In genomic region chr1:45340816-45341215, GRCh38 we compare ENCODE assay signal across 8 cellular contexts. TPM values are rescaled to one million over a fixed set of nuclear protein-coding genes. Genes with fewer than 3 reads are reported as not detected.
DNase-seq lines count a peak whose midpoint lies in the region; ATAC-seq lines count a peak whose summit lies in the region.

No MANE protein-coding gene starts in this region.

- H3K27me3 Mint-ChIP-seq in activated T-cell treated with anti-CD3 and anti-CD28 coated beads, Interleukin-2, amount 50 U/mL, for 4 hours (ENCODE audit: low read depth) = no peaks in the 10 kb centered on the region

- H3K4me1 ChIP-seq in endocrine pancreas (ENCODE audit: control insufficient read depth, insufficient read depth, low read length) (peaks cover 5% of the 10 kb centered on the region), neuron (ENCODE audit: insufficient read depth, low read length) (peaks cover 12% of the 10 kb centered on the region)

- peak overlapping the region; percentile 97 for H3K9ac ChIP-seq in endocrine pancreas (ENCODE audit: control insufficient read depth, insufficient read depth, low read length)

- peaks cover 38% of the 10 kb centered on the region for H3K4me1 Mint-ChIP-seq in activated T-cell treated with anti-CD3 and anti-CD28 coated beads, Interleukin-2, amount 50 U/mL, for 4 hours (ENCODE audit: low read depth)

- H3K4me3 Mint-ChIP-seq in activated T-cell treated with anti-CD3 and anti-CD28 coated beads, Interleukin-2, amount 50 U/mL, for 4 hours = peak overlapping the region; percentile 99

- H3K4me3 ChIP-seq in endocrine pancreas (ENCODE audit: control insufficient read depth, insufficient read depth, low read length) (peak overlapping the region; percentile 78), neuron (ENCODE audit: low read length) (peak overlapping the region; percentile 54)

- H3K27me3 ChIP-seq in endocrine pancreas (ENCODE audit: control insufficient read depth, insufficient read depth, low read length) = no peaks in the 10 kb centered on the region
- no peaks in the 10 kb centered on the region for H3K27me3 ChIP-seq in neuron (ENCODE audit: insufficient read depth, low read length)

- ATAC-seq in activated T-cell treated with anti-CD3 and anti-CD28 coated beads, Interleukin-2, amount 50 U/mL, for 4 hours = no peak
- no peak for ATAC-seq in HG02852 (IDR thresholded peaks at IDR 0.05; ENCODE audit: unreplicated experiment)
- ATAC-seq in GM21526 (IDR thresholded peaks at IDR 0.05; ENCODE audit: low FRiP score, unreplicated experiment) = no peak
- ATAC-seq in GM18517 (IDR thresholded peaks at IDR 0.05; ENCODE audit: unreplicated experiment) = no peak

- H3K9me3 Mint-ChIP-seq in activated T-cell treated with anti-CD3 and anti-CD28 coated beads, Interleukin-2, amount 50 U/mL, for 4 hours = no peaks in the 10 kb centered on the region

- H3K36me3 ChIP-seq in endocrine pancreas (ENCODE audit: control insufficient read depth, insufficient read depth, low read length) (peaks cover 2% of the 10 kb centered on the region), neuron (ENCODE audit: insufficient read depth, low read length) (peaks cover 38% of the 10 kb centered on the region)

- DNase-seq in activated T-cell treated with anti-CD3 and anti-CD28 coated beads, Interleukin-2, amount 50 U/mL, for 4 hours = no peak
- DNase-seq in activated T-cell treated with anti-CD3 and anti-CD28 coated beads for 4 hours = no peak
- peak; percentile 45 for DNase-seq in RKO (ENCODE audit: low spot score)

- H3K9me3 ChIP-seq in endocrine pancreas (ENCODE audit: control insufficient read depth, low read length) (no peaks in the 10 kb centered on the region), neuron (ENCODE audit: low read length) (no peaks in the 10 kb centered on the region)

- peaks cover 31% of the 10 kb centered on the region for H3K36me3 Mint-ChIP-seq in activated T-cell treated with anti-CD3 and anti-CD28 coated beads, Interleukin-2, amount 50 U/mL, for 4 hours (ENCODE audit: insufficient read depth)

- peak overlapping the region; percentile 84 for H2AFZ ChIP-seq in neuron (ENCODE audit: low read depth, low read length)

RNA-seq across cellular contexts. Expression of gene MUTYH, which starts 0.6 kb away (rescaled TPM):
- total RNA-seq in activated T-cell treated with anti-CD3 and anti-CD28 coated beads, Interleukin-2, amount 50 U/mL, for 4 hours = 10 to 100 TPM; 52.0 to 57.0 (median 54.4) TPM

RNA-seq across cellular contexts. Expression of gene TOE1, which starts 0.8 kb away (rescaled TPM):
- total RNA-seq in activated T-cell treated with anti-CD3 and anti-CD28 coated beads, Interleukin-2, amount 50 U/mL, for 4 hours = 10 to 100 TPM; 43.2 to 49.2 (median 45.8) TPM

RNA-seq across cellular contexts. Expression of gene HPDL, which starts 14.1 kb away (rescaled TPM):
- total RNA-seq in activated T-cell treated with anti-CD3 and anti-CD28 coated beads, Interleukin-2, amount 50 U/mL, for 4 hours = 10 to 100 TPM; 32.9 to 55.9 (median 45.6) TPM
